In genomic region chr1:28877132-28877781, GRCh38 we compare ENCODE assay signal across 8 cellular contexts. TPM values are rescaled to one million over a fixed set of nuclear protein-coding genes. Genes with fewer than 3 reads are reported as not detected.
DNase-seq lines count a peak whose midpoint lies in the region; ATAC-seq and TF ChIP-seq lines count a peak whose summit lies in the region.

No MANE protein-coding gene starts in this region.

- peak; percentile 99 for TF ChIP-seq CTCF in chondrocyte (IDR thresholded peaks at IDR 0.05)
- TF ChIP-seq CTCF in left lung (IDR thresholded peaks at IDR 0.05) = peak; percentile 87 to 96

- H3K4me3 ChIP-seq in left lung = no peak overlapping the region

- H3K27ac Mint-ChIP-seq in activated CD4-positive, alpha-beta T cell treated with anti-CD3 and anti-CD28 coated beads for 36 hours = no peak overlapping the region
- H3K27ac Mint-ChIP-seq in chondrocyte (ENCODE audit: unreplicated experiment) = no peak overlapping the region

- H3K4me3 Mint-ChIP-seq in activated CD4-positive, alpha-beta T cell treated with anti-CD3 and anti-CD28 coated beads for 36 hours = no peak overlapping the region
- H3K4me3 Mint-ChIP-seq in chondrocyte (ENCODE audit: unreplicated experiment) = no peak overlapping the region

- H3K9me3 ChIP-seq in left lung = no peaks in the 10 kb centered on the region

- ATAC-seq in HG02642 (IDR thresholded peaks at IDR 0.05; ENCODE audit: poor library complexity, unreplicated experiment) = peak; percentile 55
- ATAC-seq in activated CD4-positive, alpha-beta T cell treated with anti-CD3 and anti-CD28 coated beads for 36 hours = peak; percentile 70
- ATAC-seq in left lung = peak; percentile 89
- no peak for ATAC-seq in GM18909 (IDR thresholded peaks at IDR 0.05; ENCODE audit: poor library complexity, unreplicated experiment)

- peaks cover 10% of the 10 kb centered on the region for H3K4me1 Mint-ChIP-seq in activated CD4-positive, alpha-beta T cell treated with anti-CD3 and anti-CD28 coated beads for 36 hours
- H3K4me1 Mint-ChIP-seq in chondrocyte (ENCODE audit: low read depth) = peaks cover 6% of the 10 kb centered on the region

- POLR2A ChIA-PET in activated CD4-positive, alpha-beta T cell treated with anti-CD3 and anti-CD28 coated beads for 36 hours (lab: Charles Lee) = interaction anchor here (0.6 to 0.9 kb wide), 4 partner anchors 42 to 367 kb away, joined by 3 to 6 read pairs (median 4); no protein-coding TSS in a partner anchor

- no peaks in the 10 kb centered on the region for H3K9me3 Mint-ChIP-seq in activated CD4-positive, alpha-beta T cell treated with anti-CD3 and anti-CD28 coated beads for 36 hours (ENCODE audit: low read depth)
- no peaks in the 10 kb centered on the region for H3K9me3 Mint-ChIP-seq in chondrocyte (ENCODE audit: low read depth)

- peaks cover 0 to 5% of the 10 kb centered on the region in 2 donors for H3K4me1 ChIP-seq in left lung

- H3K27me3 ChIP-seq in left lung = no peaks in the 10 kb centered on the region

- intact Hi-C loops in activated CD4-positive, alpha-beta T cell treated with anti-CD3 and anti-CD28 coated beads for 36 hours (cut with DNase I, micrococcal nuclease) = loop anchor here (1.0 to 5.0 kb wide), 7 partner anchors 92 to 518 kb away; partner anchors contain the start of gene TAF12 (in 1 of the 2)
- intact Hi-C loops in left lung (cut with DNase I) = loop anchor here in 1 of 2 donors (10.0 kb wide), 1 partner anchor 92 kb away; no protein-coding TSS in a partner anchor

- DNase-seq in COLO668 (lab: John Stamatoyannopoulos, UW; ENCODE audit: unreplicated experiment) (peak; percentile 94), NCI-H446 treated with DMSO at 0.1 percent for 48 hours (lab: John Stamatoyannopoulos, UW) (peak; percentile 36), chondrocyte (ENCODE audit: low spot score) (no peak), left lung (peak; percentile 73 to 88)
- DNase-seq in activated CD4-positive, alpha-beta T cell treated with anti-CD3 and anti-CD28 coated beads for 36 hours = peak; percentile 86
- peak; percentile 46 to 66 (median 65) for DNase-seq in stimulated activated CD4-positive, alpha-beta T cell treated with anti-CD3 and anti-CD28 coated beads, TNF-alpha, amount 100 ng/mL, for 1 hour (ENCODE audit: low read depth in 3 of 3, low spot score in 1 of 3)

- no peaks in the 10 kb centered on the region for H3K36me3 ChIP-seq in left lung

- H3K27me3 Mint-ChIP-seq in activated CD4-positive, alpha-beta T cell treated with anti-CD3 and anti-CD28 coated beads for 36 hours = no peaks in the 10 kb centered on the region
- H3K27me3 Mint-ChIP-seq in chondrocyte (ENCODE audit: low read depth) = peaks cover 2% of the 10 kb centered on the region

- no peak overlapping the region for H3K27ac ChIP-seq in left lung

- H3K36me3 Mint-ChIP-seq in activated CD4-positive, alpha-beta T cell treated with anti-CD3 and anti-CD28 coated beads for 36 hours (ENCODE audit: low read depth) = no peaks in the 10 kb centered on the region
- H3K36me3 Mint-ChIP-seq in chondrocyte (ENCODE audit: low read depth) = no peaks in the 10 kb centered on the region

- CTCF ChIA-PET in activated CD4-positive, alpha-beta T cell treated with anti-CD3 and anti-CD28 coated beads for 36 hours (lab: Charles Lee) = interaction anchor here (0.5 to 10.7 kb wide), 80 partner anchors 8 to 721 kb away, joined by 3 to 284 read pairs (median 4); partner anchors contain the start of genes GMEB1 and MED18

RNA-seq across cellular contexts. Expression of gene EPB41, which starts 37.1 kb away (rescaled TPM):
- 100 to 1,000 TPM in 1 of 2 experiments, 10 to 100 TPM in 1; 75.5 to 130 TPM for total RNA-seq in activated CD4-positive, alpha-beta T cell treated with anti-CD3 and anti-CD28 coated beads for 36 hours
- total RNA-seq in chondrocyte (11.5 to 18.3 TPM (median 17.7 TPM) in 3 replicates), left lung (10 to 100 TPM; 51.2 to 56.1 TPM)
